In the genomic region with DNA sequence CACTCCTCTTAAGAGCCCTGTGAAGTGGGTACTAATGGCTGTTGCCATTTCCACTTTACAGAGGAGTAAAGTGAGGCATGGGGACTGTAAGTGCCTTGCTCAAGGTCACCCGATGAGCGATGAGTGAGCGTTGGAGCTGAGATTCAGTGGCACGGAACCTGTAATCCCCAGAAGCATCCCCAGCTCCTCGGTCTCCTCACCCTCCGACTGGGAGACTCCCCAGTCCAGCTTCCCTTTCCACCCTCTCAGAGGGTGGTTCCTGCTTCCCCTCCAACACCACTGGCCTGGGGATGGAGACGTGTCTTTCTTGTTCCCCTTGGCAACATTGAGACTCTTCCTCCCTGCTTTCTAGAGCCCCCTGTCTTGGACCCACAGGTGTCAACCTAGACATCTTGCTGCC, we compare ENCODE assay signal across 27 cellular contexts. TPM values are rescaled to one million over a fixed set of nuclear protein-coding genes. Genes with fewer than 3 reads are reported as not detected.
"Had no signal": no experiment of that assay in that cellular context is flagged by ENCODE, and none has a peak within 500 bp of the region (broad histone marks: within the 10 kb centered on the region; RNA-seq: fewer than 3 reads in every experiment).

No MANE protein-coding gene starts in this region.

- H3K36me3 ChIP-seq: stomach, suprapubic skin, thoracic aorta, thyroid gland, tibial artery, tibial nerve, transverse colon, upper lobe of left lung, upper lobe of right lung, uterus, vagina had no signal

- H3K4me3 ChIP-seq: stomach, suprapubic skin, testis, thoracic aorta, thyroid gland, tibial artery, tibial nerve, transverse colon, upper lobe of left lung, upper lobe of right lung, uterus, vagina had no signal

- FAIRE-seq: urothelium cell line had no signal

- H3K27me3 ChIP-seq: testis, thyroid gland, transverse colon, upper lobe of left lung, upper lobe of right lung, uterus, vagina had no signal

- H3K9me3 ChIP-seq: stomach, suprapubic skin, testis, thoracic aorta, thyroid gland, tibial artery, tibial nerve, transverse colon, upper lobe of left lung, upper lobe of right lung, uterus, vagina had no signal

- H3K27ac ChIP-seq: stomach, suprapubic skin, testis, thoracic aorta, thyroid gland, tibial artery, tibial nerve, transverse colon, upper lobe of left lung, upper lobe of right lung, uterus, vagina had no signal

- H3K4me1 ChIP-seq: stomach, suprapubic skin, testis, thyroid gland, tibial artery, tibial nerve, transverse colon, upper lobe of left lung, upper lobe of right lung, uterus, vagina had no signal

- ATAC-seq: upper lobe of right lung had no signal

- DNase-seq: stimulated activated CD4-positive, alpha-beta T cell treated with anti-CD3 and anti-CD28 coated beads, Interleukin-2, amount 100 ng/mL, for 48 hours; stimulated activated CD4-positive, alpha-beta T cell treated with anti-CD3 and anti-CD28 coated beads, Interleukin-4, amount 100 ng/mL, for 1 hour; stimulated activated CD4-positive, alpha-beta T cell treated with anti-CD3 and anti-CD28 coated beads, Interleukin-4, amount 100 ng/mL, for 24 hours; stimulated activated CD4-positive, alpha-beta T cell treated with anti-CD3 and anti-CD28 coated beads, Interleukin-4, amount 100 ng/mL, for 4 hours; stimulated activated CD8-positive, alpha-beta memory T cell treated with anti-CD3 and anti-CD28 coated beads, Interleukin-4, amount 100 ng/mL, for 48 hours; stimulated activated naive B cell treated with anti-CD40 and anti-IgM and Interleukin-4, amounts not matched to agents 10 μg/mL and 1 μg/mL and 100 μg/mL, for 72 hours; stimulated activated naive CD4-positive, alpha-beta T cell; stimulated activated naive CD4-positive, alpha-beta T cell treated with Interleukin-2 at 50 U/mL for 16 hours; stimulated activated naive CD8-positive, alpha-beta T cell treated with anti-CD3 and anti-CD28 coated beads, Interleukin-15, amount 100 ng/mL, for 72 hours; stimulated activated naive CD8-positive, alpha-beta T cell treated with anti-CD3 and anti-CD28 coated beads, Interleukin-15, Interleukin-2, amounts not matched to agents 100 U/mL and 50 U/mL, for 24 hours; stomach; testis; thyroid gland; tibial artery; transverse colon; trophoblast cell; upper lobe of left lung; upper lobe of right lung; uterus had no signal

RNA-seq across cellular contexts. Expression of gene TMEM63C, which starts 32.6 kb away (rescaled TPM):
- total RNA-seq: tibial nerve had no signal

RNA-seq across cellular contexts. Expression of gene NGB, which starts 56.8 kb away (rescaled TPM):
- total RNA-seq: subcutaneous adipose tissue, suprapubic skin, thoracic aorta, thyroid gland, tibial nerve, upper lobe of right lung, ureter, urinary bladder, uterus had no signal
- polyA plus RNA-seq: urinary bladder had no signal
